Comparison of ENCODE assay signal across 22 cellular contexts in genomic region chr2:139622691-139623090, GRCh38.
"Had no signal": no experiment of that assay in that cellular context is flagged by ENCODE, and none has a peak within 500 bp of the region (broad histone marks: within the 10 kb centered on the region; RNA-seq: fewer than 3 reads in every experiment).

No MANE protein-coding gene starts in this region.

- DNase-seq: activated CD4-positive, alpha-beta T cell treated with anti-CD3 and anti-CD28 coated beads for 4 hours; activated CD4-positive, alpha-beta T cell treated with anti-CD3 and anti-CD28 coated beads, Interleukin-2, amount 50 U/mL, for 4 hours; activated naive CD4-positive, alpha-beta T cell; activated T-cell treated with anti-CD3 and anti-CD28 coated beads for 4 hours; activated T-cell treated with anti-CD3 and anti-CD28 coated beads, Interleukin-2, amount 50 U/mL, for 72 hours; aorta; cortex of kidney; effector memory CD8-positive, alpha-beta T cell; erythroblast; gastrocnemius medialis; glutamatergic neuron; islet precursor cell; left ventricle myocardium superior; naive thymus-derived CD4-positive, alpha-beta T cell; right cardiac atrium; spleen; stimulated activated naive CD4-positive, alpha-beta T cell; tibial artery; upper lobe of right lung had no signal

- H3K27me3 ChIP-seq: cardiac muscle cell, gastrocnemius medialis, spleen, suprapubic skin, tibial artery, upper lobe of right lung had no signal

- H3K36me3 ChIP-seq: cardiac muscle cell, gastrocnemius medialis, spleen, suprapubic skin, tibial artery, upper lobe of right lung had no signal

- ATAC-seq: activated T-cell treated with anti-CD3 and anti-CD28 coated beads, Interleukin-2, amount 50 U/mL, for 72 hours; effector memory CD8-positive, alpha-beta T cell; gastrocnemius medialis; left ventricle myocardium superior; naive thymus-derived CD4-positive, alpha-beta T cell; right cardiac atrium; upper lobe of right lung had no signal

- H3K27ac ChIP-seq: cardiac muscle cell, gastrocnemius medialis, spleen, suprapubic skin, tibial artery, upper lobe of right lung, VCaP had no signal

- H3K4me1 ChIP-seq: gastrocnemius medialis, spleen, suprapubic skin, tibial artery, upper lobe of right lung had no signal

- H3K4me3 ChIP-seq: cardiac muscle cell, gastrocnemius medialis, spleen, suprapubic skin, tibial artery, upper lobe of right lung had no signal
